ENCODE assay signal across 1 cellular context in genomic region chr7:4689151-4689550, GRCh38.
TF ChIP-seq lines count a peak whose summit lies in the region.

No MANE protein-coding gene starts in this region.

TF ChIP-seq in HEK293, 187 proteins besides CTCF, POLR2A, EP300 and RAD21 (continued from another document):
- TF ChIP-seq ZBTB44 (tag by site-specific recombination; IDR thresholded peaks at IDR 0.05): no peak
- TF ChIP-seq ZNF600 (tag by site-specific recombination; IDR thresholded peaks at IDR 0.05): 0 out of 2 replicates have a peak, but pooled peaks have one; percentile 27
- TF ChIP-seq ZNF423 (tag by site-specific recombination; IDR thresholded peaks at IDR 0.05): no peak
- TF ChIP-seq PRDM6 (tag by site-specific recombination; IDR thresholded peaks at IDR 0.05): 0 out of 2 replicates have a peak, but pooled peaks have one; percentile 29
